21 cellular contexts compared by ENCODE assay signal in the genomic region with DNA sequence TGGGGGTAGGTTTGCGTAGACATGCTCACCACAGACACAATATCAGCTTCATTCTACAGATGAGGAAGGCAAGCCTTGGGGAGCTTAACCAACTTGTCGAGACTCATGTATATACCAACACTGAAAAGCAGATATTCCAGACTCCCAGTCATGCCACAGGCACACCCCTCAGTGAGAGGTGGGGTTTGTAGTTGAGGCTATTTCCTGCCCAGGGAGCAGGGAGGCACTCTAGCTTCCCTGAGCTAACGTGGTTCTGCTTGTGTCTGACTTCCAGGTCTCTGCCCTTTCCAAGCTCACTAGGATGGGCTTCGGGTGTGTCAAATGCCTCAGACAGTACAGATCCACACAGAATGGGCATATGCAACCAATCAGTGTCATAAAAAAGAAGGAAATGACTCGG.
"Had no signal": no experiment of that assay in that cellular context is flagged by ENCODE, and none has a peak within 500 bp of the region (broad histone marks: within the 10 kb centered on the region; RNA-seq: fewer than 3 reads in every experiment).

No MANE protein-coding gene starts in this region.

- FAIRE-seq: endothelial cell of umbilical vein, TTC549 had no signal

- H3K27me3 Mint-ChIP-seq: activated naive CD8-positive, alpha-beta T cell; activated T-helper 17 cell treated with anti-CD3 and anti-CD28 coated beads, Interleukin-2, amount 50 U/mL, for 72 hours; central memory CD8-positive, alpha-beta T cell; stimulated activated naive CD8-positive, alpha-beta T cell treated with anti-CD3 and anti-CD28 coated beads, Interleukin-15, amount 100 ng/mL, for 72 hours had no signal

- H3K36me3 Mint-ChIP-seq: WTC11 had no signal

- H3K9me3 ChIP-seq: lower lobe of right lung, ovary, testis, upper lobe of right lung had no signal

- H3K36me3 ChIP-seq: brain microvascular endothelial cell, lower lobe of right lung, ovary, spleen, upper lobe of right lung had no signal

- H3K27ac ChIP-seq: brain microvascular endothelial cell, coronary artery, lower lobe of right lung, ovary, spleen, testis, upper lobe of right lung had no signal

- H3K9me3 Mint-ChIP-seq: central memory CD8-positive, alpha-beta T cell had no signal

- H3K4me3 Mint-ChIP-seq: activated naive CD8-positive, alpha-beta T cell; central memory CD8-positive, alpha-beta T cell; WTC11 had no signal

- H3K4me3 ChIP-seq: coronary artery, lower lobe of right lung, ovary, spleen, testis, upper lobe of right lung had no signal

- H3K4me1 ChIP-seq: lower lobe of right lung, testis, upper lobe of right lung had no signal

- H3K27ac Mint-ChIP-seq: activated T-helper 17 cell treated with anti-CD3 and anti-CD28 coated beads, Interleukin-2, amount 50 U/mL, for 72 hours; WTC11 had no signal

- H3K27me3 ChIP-seq: brain microvascular endothelial cell, ovary, spleen, testis, upper lobe of right lung had no signal

- ATAC-seq: activated T-helper 17 cell treated with anti-CD3 and anti-CD28 coated beads, Interleukin-2, amount 50 U/mL, for 72 hours; left colon; lower lobe of right lung; sciatic nerve; upper lobe of right lung; WTC11 had no signal

- DNase-seq: activated CD4-positive, alpha-beta T cell treated with anti-CD3 and anti-CD28 coated beads for 48 hours; activated CD8-positive, alpha-beta memory T cell treated with anti-CD3 and anti-CD28 coated beads for 24 hours; activated T-cell treated with anti-CD3 and anti-CD28 coated beads for 4 hours; brain microvascular endothelial cell; left colon; lower lobe of right lung; midbrain; ovary; spleen; stimulated activated naive CD8-positive, alpha-beta T cell treated with anti-CD3 and anti-CD28 coated beads, Interleukin-15, amount 100 ng/mL, for 72 hours; T-helper 2 cell; testis; upper lobe of right lung had no signal
